Comparison of ENCODE assay signal across 20 cellular contexts in the genomic region with DNA sequence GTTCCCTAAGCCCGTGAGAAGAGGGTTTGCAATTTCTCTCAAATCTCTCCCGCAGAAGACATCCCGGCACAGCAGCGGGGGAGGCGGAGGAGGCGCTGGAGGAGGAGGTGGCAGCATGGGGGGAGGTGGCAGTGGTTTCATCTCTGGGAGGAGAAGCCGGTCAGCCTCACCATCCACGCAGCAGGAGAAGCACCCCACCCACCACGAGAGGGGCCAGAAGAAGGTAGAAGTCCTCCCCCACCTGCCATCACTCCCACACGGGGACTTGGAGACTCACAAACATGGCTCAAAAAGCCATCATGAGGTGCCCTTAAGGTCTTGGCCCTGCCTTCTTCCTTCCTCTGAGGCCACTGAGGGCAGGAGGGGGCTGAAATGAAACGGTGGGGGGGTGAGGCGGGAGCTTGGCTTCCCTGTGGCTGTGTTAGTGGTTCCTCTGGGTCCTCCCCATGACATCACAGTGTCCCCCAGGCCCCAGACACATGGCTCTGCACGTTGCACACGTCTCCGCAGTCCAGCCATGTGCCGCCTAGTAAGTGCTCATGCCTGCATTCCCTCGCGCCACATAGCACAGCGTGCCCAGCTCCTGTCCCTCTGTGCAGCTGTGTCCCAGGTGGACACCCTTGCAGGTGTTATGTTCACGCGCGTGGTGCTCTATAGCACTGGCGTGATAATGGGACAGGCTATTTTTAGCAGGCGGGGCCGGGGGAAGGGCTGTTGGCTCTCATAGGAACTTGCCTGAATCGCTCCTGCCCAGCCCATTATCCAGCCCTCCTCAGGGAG. TPM values are rescaled to one million over a fixed set of nuclear protein-coding genes. Genes with fewer than 3 reads are reported as not detected.
DNase-seq lines count a peak whose midpoint lies in the region; ATAC-seq, FAIRE-seq and TF ChIP-seq lines count a peak whose summit lies in the region.
"Had no signal": no experiment of that assay in that cellular context is flagged by ENCODE, and none has a peak within 500 bp of the region (broad histone marks: within the 10 kb centered on the region; RNA-seq: fewer than 3 reads in every experiment).

No MANE protein-coding gene starts in this region.

- H3K27ac Mint-ChIP-seq in activated T-cell treated with anti-CD3 and anti-CD28 coated beads, Interleukin-2, amount 50 U/mL, for 24 hours, result peak overlapping the region; percentile 90
- H3K27ac Mint-ChIP-seq in stimulated activated effector memory CD8-positive, alpha-beta T cell treated with anti-CD3 and anti-CD28 coated beads, Interleukin-12 subunit alpha, Interleukin-12 subunit beta, amount 100 ng/mL, for 72 hours, result peak overlapping the region; percentile 100

- no peaks in the 10 kb centered on the region for H3K27me3 Mint-ChIP-seq in activated T-cell treated with anti-CD3 and anti-CD28 coated beads, Interleukin-2, amount 50 U/mL, for 24 hours

- no peak overlapping the region for H3K4me3 Mint-ChIP-seq in activated T-cell treated with anti-CD3 and anti-CD28 coated beads, Interleukin-2, amount 50 U/mL, for 24 hours
- peak overlapping the region; percentile 39 for H3K4me3 Mint-ChIP-seq in stimulated activated effector memory CD8-positive, alpha-beta T cell treated with anti-CD3 and anti-CD28 coated beads, Interleukin-12 subunit alpha, Interleukin-12 subunit beta, amount 100 ng/mL, for 72 hours

- H3K27me3 ChIP-seq in heart right ventricle (no peaks in the 10 kb centered on the region), foreskin keratinocyte (no peaks in the 10 kb centered on the region)
- H3K27me3 ChIP-seq: stomach had no signal

- H3K9me3 Mint-ChIP-seq in activated T-cell treated with anti-CD3 and anti-CD28 coated beads, Interleukin-2, amount 50 U/mL, for 24 hours, result no peaks in the 10 kb centered on the region
- H3K9me3 Mint-ChIP-seq in stimulated activated effector memory CD8-positive, alpha-beta T cell treated with anti-CD3 and anti-CD28 coated beads, Interleukin-12 subunit alpha, Interleukin-12 subunit beta, amount 100 ng/mL, for 72 hours, result no peaks in the 10 kb centered on the region

- H3K9me3 ChIP-seq in heart right ventricle, result no peaks in the 10 kb centered on the region
- H3K9me3 ChIP-seq: stomach had no signal

- intact Hi-C loops in heart right ventricle (cut with DNase I), result loop anchor here in 1 of 10 donors (2.0 kb wide), 1 partner anchor 13 kb away; no protein-coding TSS in a partner anchor

- H3K4me1 Mint-ChIP-seq in activated T-cell treated with anti-CD3 and anti-CD28 coated beads, Interleukin-2, amount 50 U/mL, for 24 hours (ENCODE audit: low read depth), result peaks cover 80% of the 10 kb centered on the region
- peaks cover 86% of the 10 kb centered on the region for H3K4me1 Mint-ChIP-seq in stimulated activated effector memory CD8-positive, alpha-beta T cell treated with anti-CD3 and anti-CD28 coated beads, Interleukin-12 subunit alpha, Interleukin-12 subunit beta, amount 100 ng/mL, for 72 hours

- peaks cover 0 to 100% (median 44%) of the 10 kb centered on the region in 9 donors for H3K36me3 ChIP-seq in heart right ventricle

- POLR2A ChIA-PET in RWPE1 (lab: Yijun Ruan, JAX; ENCODE audit: low non-redundant PET), result no interaction called here

- WGBS in heart right ventricle, 2 donors, result 46 to 54% methylated on average over 26 of the region's 26 CpGs

- no peak for DNase-seq in activated T-cell treated with anti-CD3 and anti-CD28 coated beads, Interleukin-2, amount 50 U/mL, for 24 hours
- DNase-seq in activated T-cell treated with anti-CD3 and anti-CD28 coated beads, Interleukin-2, amount 50 U/mL, for 1 hour, result no peak
- DNase-seq in RWPE1 (ENCODE audit: low spot score) (no peak), heart right ventricle (no peak), D721Med (ENCODE audit: insufficient read length, low spot score) (no peak), foreskin keratinocyte (no peak)
- DNase-seq in stimulated activated effector memory CD8-positive, alpha-beta T cell treated with anti-CD3 and anti-CD28 coated beads, Interleukin-12 subunit alpha, Interleukin-12 subunit beta, amount 100 ng/mL, for 72 hours (ENCODE audit: low spot score in 2 of 2), result no peak
- DNase-seq: activated CD8-positive, alpha-beta memory T cell treated with anti-CD3 and anti-CD28 coated beads for 24 hours; activated naive CD4-positive, alpha-beta T cell; effector CD4-positive, alpha-beta T cell; GF-D8; hypothalamus; NCI-H1436 treated with DMSO at 0.1 percent for 48 hours; NCI-H446 treated with DMSO at 0.1 percent for 48 hours; stomach had no signal

- ATAC-seq in heart right ventricle, result peak; percentile 34 to 75 (median 52)
- ATAC-seq in stimulated activated effector memory CD8-positive, alpha-beta T cell treated with anti-CD3 and anti-CD28 coated beads, Interleukin-12 subunit alpha, Interleukin-12 subunit beta, amount 100 ng/mL, for 72 hours, result peak; percentile 53
- ATAC-seq in foreskin keratinocyte, result no peak
- ATAC-seq in GM21737 (IDR thresholded peaks at IDR 0.05; ENCODE audit: unreplicated experiment), result no peak

- H3K4me3 ChIP-seq in heart right ventricle, result no peak overlapping the region
- H3K4me3 ChIP-seq: smooth muscle cell, stomach had no signal

- peaks cover 98% of the 10 kb centered on the region for H3K36me3 Mint-ChIP-seq in activated T-cell treated with anti-CD3 and anti-CD28 coated beads, Interleukin-2, amount 50 U/mL, for 24 hours (ENCODE audit: low read depth)
- H3K36me3 Mint-ChIP-seq in stimulated activated effector memory CD8-positive, alpha-beta T cell treated with anti-CD3 and anti-CD28 coated beads, Interleukin-12 subunit alpha, Interleukin-12 subunit beta, amount 100 ng/mL, for 72 hours, result peaks cover 100% of the 10 kb centered on the region

- H3K27ac ChIP-seq in RWPE1 (peak overlapping the region; percentile 5), heart right ventricle (peak overlapping the region in 3 of 10 donors; percentile 6 to 31 (median 10)), foreskin keratinocyte (no peak overlapping the region)
- H3K27ac ChIP-seq: stomach had no signal

- no peak for FAIRE-seq in D721Med (lab: Jason Lieb, UNC)
- FAIRE-seq: bronchial epithelial cell, GM19239 had no signal

- TF ChIP-seq CTCF in RWPE1 (conservative IDR thresholded peaks at IDR 0.05; ENCODE audit: low read depth), result no peak
- no peak for TF ChIP-seq CTCF in heart right ventricle (IDR thresholded peaks at IDR 0.05)
- no peak for TF ChIP-seq CTCF in D721Med (IDR thresholded peaks at IDR 0.05; ENCODE audit: insufficient read depth, missing control alignments)
- TF ChIP-seq CTCF in foreskin keratinocyte (conservative IDR thresholded peaks at IDR 0.05), result no peak

- CTCF ChIA-PET in RWPE1 (lab: Yijun Ruan, JAX), result no interaction called here

- H3K4me1 ChIP-seq in heart right ventricle (peaks cover 4 to 53% (median 30%) of the 10 kb centered on the region in 9 donors), foreskin keratinocyte (no peaks in the 10 kb centered on the region)

RNA-seq across cellular contexts. Expression of a gene that starts 6.9 kb away (rescaled TPM):
- 100 to 1,000 TPM in 1 of 10 donors, 10 to 100 TPM in 9; 56.3 to 100 (median 67.5) TPM for total RNA-seq in heart right ventricle
- polyA plus RNA-seq in heart right ventricle, result 100 to 1,000 TPM in 1 of 2 donors, 10 to 100 TPM in 1; 17.3 to 104 TPM
- total RNA-seq in foreskin keratinocyte, result 25.6 and 28.8 TPM in 2 replicates
- polyA plus RNA-seq in foreskin keratinocyte, result 12.3 and 12.8 TPM in 2 replicates

RNA-seq across cellular contexts. Expression of a gene that starts 18.2 kb away (rescaled TPM):
- total RNA-seq in heart right ventricle (10 to 100 TPM; 58.1 to 84.1 (median 69.4) TPM), foreskin keratinocyte (23.2 and 27.2 TPM in 2 replicates)
- polyA plus RNA-seq in heart right ventricle (10 to 100 TPM; 50.5 to 83.6 TPM), foreskin keratinocyte (62.4 and 68.4 TPM in 2 replicates)

RNA-seq across cellular contexts. Expression of a gene that starts 36.2 kb away (rescaled TPM):
- total RNA-seq in heart right ventricle (10 to 100 TPM; 15.8 to 30.0 (median 22.8) TPM), foreskin keratinocyte (12.8 and 15.0 TPM in 2 replicates)
- polyA plus RNA-seq in heart right ventricle (10 to 100 TPM; 23.8 to 51.6 TPM), foreskin keratinocyte (37.4 and 41.2 TPM in 2 replicates)
- total RNA-seq: mononuclear cell had no signal

RNA-seq across cellular contexts. Expression of a gene that starts 37.2 kb away (rescaled TPM):
- total RNA-seq in heart right ventricle, result 1 to 10 TPM in 2 of 10 donors, under 1 TPM in 8; 0.25 to 1.3 (median 0.64) TPM
- 1 to 10 TPM in 1 of 2 donors, under 1 TPM in 1; 0.66 to 2.2 TPM for polyA plus RNA-seq in heart right ventricle
- total RNA-seq in foreskin keratinocyte, result 5.2 and 6.5 TPM in 2 replicates
- polyA plus RNA-seq in foreskin keratinocyte, result 4.6 and 6.5 TPM in 2 replicates

RNA-seq across cellular contexts. Expression of a gene that starts 40.6 kb away (rescaled TPM):
- total RNA-seq in heart right ventricle (100 to 1,000 TPM; 148 to 220 (median 162) TPM), foreskin keratinocyte (264 and 287 TPM in 2 replicates)
- polyA plus RNA-seq in heart right ventricle (100 to 1,000 TPM; 359 to 379 TPM), foreskin keratinocyte (382 and 384 TPM in 2 replicates)

Comparison
In these comparisons a context has a peak if more than half of its experiments do, and no peak if none do; other contexts are left out.
1. ATAC-seq: peak in heart right ventricle (8 of 8) and stimulated activated effector memory CD8-positive, alpha-beta T cell treated with anti-CD3 and anti-CD28 coated beads, Interleukin-12 subunit alpha, Interleukin-12 subunit beta, amount 100 ng/mL, for 72 hours (single experiment); none in foreskin keratinocyte (single experiment) and GM21737 (single experiment).